In genomic region chr9:84153885-84154284, GRCh38 we compare ENCODE assay signal across 25 cellular contexts.
DNase-seq lines count a peak whose midpoint lies in the region; ATAC-seq and TF ChIP-seq lines count a peak whose summit lies in the region.
"Had no signal": no experiment of that assay in that cellular context is flagged by ENCODE, and none has a peak within 500 bp of the region (broad histone marks: within the 10 kb centered on the region; RNA-seq: fewer than 3 reads in every experiment).

No MANE protein-coding gene starts in this region.

- no peak overlapping the region for H2AK5ac ChIP-seq in trophoblast cell (ENCODE audit: low read length)

- peaks cover 77% of the 10 kb centered on the region for H3K27me3 Mint-ChIP-seq in WTC11 (ENCODE audit: low read depth)

- H3K4me2 ChIP-seq in trophoblast cell (ENCODE audit: low read length) = no peak overlapping the region

- H3K36me3 ChIP-seq in adipocyte (ENCODE audit: control insufficient read depth, insufficient read depth, low read length, severe bottlenecking) (no peaks in the 10 kb centered on the region), trophoblast cell (ENCODE audit: control insufficient read depth in 1 of 2, insufficient read depth in 2 of 2, low read length in 2 of 2) (no peaks in the 10 kb centered on the region)
- H3K36me3 ChIP-seq: right lobe of liver, upper lobe of right lung had no signal

- H3K23ac ChIP-seq in trophoblast cell (ENCODE audit: low read length) = no peak overlapping the region

- no peaks in the 10 kb centered on the region for H3K36me3 Mint-ChIP-seq in WTC11
- H3K36me3 Mint-ChIP-seq: activated naive CD4-positive, alpha-beta T cell treated with anti-CD3 and anti-CD28 coated beads, Interleukin-2, amount 10 ng/mL, durations not matched to agents 7 days and 5 days; natural killer cell had no signal

- no peak overlapping the region for H2BK120ac ChIP-seq in trophoblast cell (ENCODE audit: insufficient read depth, low read length, poor library complexity)

- no peak overlapping the region for H4K8ac ChIP-seq in trophoblast cell (ENCODE audit: low read depth, low read length)

- H3K9me3 Mint-ChIP-seq in WTC11 = no peaks in the 10 kb centered on the region
- H3K9me3 Mint-ChIP-seq: activated naive CD4-positive, alpha-beta T cell treated with anti-CD3 and anti-CD28 coated beads, Interleukin-2, amount 10 ng/mL, durations not matched to agents 7 days and 5 days; activated T-cell treated with anti-CD3 and anti-CD28 coated beads, Interleukin-2, amount 50 U/mL, for 72 hours; natural killer cell had no signal

- H4K91ac ChIP-seq in trophoblast cell (ENCODE audit: low read depth, low read length) = no peak overlapping the region

- no peaks in the 10 kb centered on the region for H3K9me3 ChIP-seq in adipocyte (ENCODE audit: control insufficient read depth, low read length)
- H3K9me3 ChIP-seq in trophoblast cell (ENCODE audit: insufficient read depth, low read depth, low read length) = no peaks in the 10 kb centered on the region
- H3K9me3 ChIP-seq: right lobe of liver, upper lobe of right lung had no signal

- H3K4me1 ChIP-seq in adipocyte (ENCODE audit: control insufficient read depth, insufficient read depth, low read length) (peaks cover 18% of the 10 kb centered on the region), trophoblast cell (ENCODE audit: control insufficient read depth in 1 of 2, insufficient read depth in 2 of 2, low read length in 2 of 2) (no peaks in the 10 kb centered on the region)
- H3K4me1 ChIP-seq: parathyroid adenoma, right lobe of liver, upper lobe of right lung had no signal

- peak; percentile 29 for DNase-seq in H4 (ENCODE audit: low spot score)
- DNase-seq in adipocyte (ENCODE audit: low read depth) = peak; percentile 44
- peak; percentile 50 for DNase-seq in fibroblast of peridontal ligament (ENCODE audit: extremely low read depth)
- DNase-seq in trophoblast cell = peak; percentile 70 to 88
- DNase-seq in WTC11 (ENCODE audit: low spot score) = no peak
- no peak for DNase-seq in DMS79 treated with DMSO at 0.1 percent for 48 hours (lab: John Stamatoyannopoulos, UW)
- no peak for DNase-seq in NCI-H526 treated with DMSO at 0.1 percent for 48 hours (lab: John Stamatoyannopoulos, UW)
- DNase-seq: activated CD8-positive, alpha-beta memory T cell treated with anti-CD3 and anti-CD28 coated beads for 24 hours; activated naive CD4-positive, alpha-beta T cell treated with anti-CD3 and anti-CD28 coated beads, Interleukin-2, amount 10 ng/mL, durations not matched to agents 7 days and 5 days; activated T-cell treated with anti-CD3 and anti-CD28 coated beads, Interleukin-2, amount 50 U/mL, for 72 hours; anterior cingulate cortex; effector CD8-positive, alpha-beta T cell; H7; natural killer cell; NCI-H1694; NCI-H82; right lobe of liver; stimulated activated CD8-positive, alpha-beta memory T cell treated with anti-CD3 and anti-CD28 coated beads, Interleukin-4, amount 100 ng/mL, for 48 hours; upper lobe of right lung had no signal

- no CpG with 5 or more reads among the region's 1 CpG for WGBS in trophoblast cell (ENCODE audit: extremely low coverage, insufficient coverage, insufficient read length)

- H3K27me3 ChIP-seq in adipocyte (replicated peaks; ENCODE audit: control insufficient read depth, insufficient read depth, low read length) = no peaks in the 10 kb centered on the region
- H3K27me3 ChIP-seq in trophoblast cell (ENCODE audit: insufficient read depth, low read length) = no peaks in the 10 kb centered on the region
- H3K27me3 ChIP-seq: right lobe of liver, upper lobe of right lung had no signal

- H3K27ac ChIP-seq in trophoblast cell (ENCODE audit: low read depth, low read length) = no peak overlapping the region
- H3K27ac ChIP-seq: C4-2B, parathyroid adenoma, right lobe of liver, upper lobe of right lung had no signal

- H3K4me3 ChIP-seq in adipocyte (ENCODE audit: low read length) (peak overlapping the region; percentile 30), trophoblast cell (ENCODE audit: low read depth, low read length) (no peak overlapping the region)
- H3K4me3 ChIP-seq: K562, right lobe of liver, upper lobe of right lung had no signal

- H3K9ac ChIP-seq in adipocyte (ENCODE audit: low read length) (peak overlapping the region; percentile 21), trophoblast cell (ENCODE audit: low read length) (no peak overlapping the region)
- H3K9ac ChIP-seq: parathyroid adenoma had no signal

- H3K79me2 ChIP-seq in trophoblast cell (ENCODE audit: control insufficient read depth, insufficient read depth, low read length, poor library complexity) = no peaks in the 10 kb centered on the region
- H3K79me2 ChIP-seq: parathyroid adenoma had no signal

- H3K18ac ChIP-seq in trophoblast cell (ENCODE audit: low read length) = no peak overlapping the region

- no peak overlapping the region for H4K12ac ChIP-seq in trophoblast cell (ENCODE audit: low read depth, low read length)

- no peaks in the 10 kb centered on the region for H3K79me1 ChIP-seq in trophoblast cell (ENCODE audit: low read length)

- H3K4ac ChIP-seq in trophoblast cell (ENCODE audit: low read depth, low read length) = no peak overlapping the region

- POLR2A ChIA-PET in WTC11 (lab: Charles Lee) = no interaction called here

- no peak overlapping the region for H2AFZ ChIP-seq in trophoblast cell (ENCODE audit: insufficient read depth, low read length, poor library complexity)
- H2AFZ ChIP-seq: parathyroid adenoma had no signal

- H3K4me3 Mint-ChIP-seq in WTC11 = no peak overlapping the region
- H3K4me3 Mint-ChIP-seq: activated naive CD4-positive, alpha-beta T cell treated with anti-CD3 and anti-CD28 coated beads, Interleukin-2, amount 10 ng/mL, durations not matched to agents 7 days and 5 days; activated T-cell treated with anti-CD3 and anti-CD28 coated beads, Interleukin-2, amount 50 U/mL, for 72 hours; natural killer cell had no signal

- no peak overlapping the region for H3K14ac ChIP-seq in trophoblast cell (ENCODE audit: low read length)

- no peak overlapping the region for H3K27ac Mint-ChIP-seq in WTC11
- H3K27ac Mint-ChIP-seq: activated naive CD4-positive, alpha-beta T cell treated with anti-CD3 and anti-CD28 coated beads, Interleukin-2, amount 10 ng/mL, durations not matched to agents 7 days and 5 days; activated T-cell treated with anti-CD3 and anti-CD28 coated beads, Interleukin-2, amount 50 U/mL, for 72 hours; natural killer cell had no signal

- H3K4me1 Mint-ChIP-seq in WTC11 = peaks cover 16% of the 10 kb centered on the region; the same call in 1 of the 2 replicates
- H3K4me1 Mint-ChIP-seq: activated naive CD4-positive, alpha-beta T cell treated with anti-CD3 and anti-CD28 coated beads, Interleukin-2, amount 10 ng/mL, durations not matched to agents 7 days and 5 days; natural killer cell had no signal

- ATAC-seq in HG03159 (IDR thresholded peaks at IDR 0.05; ENCODE audit: unreplicated experiment) (no peak), WTC11 (no peak)
- ATAC-seq: activated T-cell treated with anti-CD3 and anti-CD28 coated beads, Interleukin-2, amount 50 U/mL, for 72 hours; K562; left lobe of liver; natural killer cell; right lobe of liver; Right ventricle myocardium inferior; upper lobe of right lung had no signal

- no peak for TF ChIP-seq CTCF in WTC11 (IDR thresholded peaks at IDR 0.05)

- CTCF ChIA-PET in WTC11 (lab: Charles Lee) = no interaction called here

- no peak overlapping the region for H2BK5ac ChIP-seq in trophoblast cell (ENCODE audit: low read depth, low read length, poor library complexity)

- H2BK12ac ChIP-seq in trophoblast cell (ENCODE audit: low read length) = no peak overlapping the region

TF ChIP-seq in WTC11, 78 proteins besides CTCF, POLR2A, EP300 and RAD21:
- TF ChIP-seq E2F4 (CRISPR knock-in tag; IDR thresholded peaks at IDR 0.05; ENCODE audit: borderline replicate concordance, low read depth) (no peak), NFYB (CRISPR knock-in tag; conservative IDR thresholded peaks at IDR 0.05; ENCODE audit: low read depth) (no peak), GRHL2 (CRISPR knock-in tag; IDR thresholded peaks at IDR 0.05; ENCODE audit: insufficient replicate concordance, severe bottlenecking) (no peak), FOXP4 (CRISPR knock-in tag; IDR thresholded peaks at IDR 0.05) (no peak)

Comparison
In these comparisons a context has a peak if more than half of its experiments do, and no peak if none do; other contexts are left out.
1. DNase-seq: peak in H4 (single experiment), adipocyte (single experiment), fibroblast of peridontal ligament (single experiment) and trophoblast cell (2 of 2); none in WTC11 (single experiment), DMS79 treated with DMSO at 0.1 percent for 48 hours (single experiment) and NCI-H526 treated with DMSO at 0.1 percent for 48 hours (single experiment).